8 cellular contexts compared by ENCODE assay signal in the genomic region with DNA sequence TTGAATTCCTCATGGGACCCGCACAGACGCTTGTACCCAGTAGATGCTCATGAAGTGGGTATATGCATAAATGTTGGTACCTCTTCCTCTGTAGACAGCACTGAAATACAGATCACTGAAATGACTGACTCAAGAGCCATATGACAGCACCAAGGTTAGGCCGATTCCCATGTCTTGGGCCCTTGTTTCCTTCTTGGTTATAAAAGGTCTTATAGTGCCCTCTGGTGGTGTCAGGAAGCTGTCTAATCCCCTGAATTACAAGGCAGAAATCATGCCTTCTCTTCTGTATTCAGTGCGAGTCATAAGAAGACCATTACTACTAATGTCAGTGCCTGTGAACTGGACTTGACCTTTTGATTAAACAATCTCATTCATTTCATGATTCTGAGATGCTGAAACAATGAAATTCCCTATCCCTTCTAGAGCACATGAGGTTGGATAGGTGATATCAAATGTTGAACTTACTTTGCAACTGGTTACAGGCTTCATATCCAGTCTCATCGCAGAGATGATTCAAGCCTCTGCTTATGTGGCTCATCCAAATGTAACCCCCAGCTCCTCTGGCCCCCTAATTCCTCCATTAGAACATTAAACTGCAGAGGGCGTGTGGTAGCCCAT. TPM values are rescaled to one million over a fixed set of nuclear protein-coding genes. Genes with fewer than 3 reads are reported as not detected.
DNase-seq lines count a peak whose midpoint lies in the region; ATAC-seq and TF ChIP-seq lines count a peak whose summit lies in the region.

No MANE protein-coding gene starts in this region.

- DNase-seq in Right ventricle myocardium inferior (ENCODE audit: missing footprints) (no peak), cardiac septum (ENCODE audit: low spot score) (no peak), HL-60 (ENCODE audit: low read depth in 1 of 2, low spot score in 1 of 2) (peak in 1 of 2 experiments; percentile 60), NCI-H82 (lab: John Stamatoyannopoulos, UW) (peak; percentile 96), fibroblast of lung (ENCODE audit: low read depth in 2 of 2) (peak; percentile 72 to 90), nephron progenitor cell (peak; percentile 55), vagina (ENCODE audit: extremely low spot score in 2 of 2) (no peak)
- DNase-seq in activated CD8-positive, alpha-beta memory T cell treated with anti-CD3 and anti-CD28 coated beads, Interleukin-2, amount 50 U/mL, for 24 hours (ENCODE audit: extremely low read depth), result peak; percentile 30

- H3K4me1 ChIP-seq in fibroblast of lung (ENCODE audit: control insufficient read depth, extremely low read depth, insufficient read depth, low read length), result peaks cover 3% of the 10 kb centered on the region
- H3K4me1 ChIP-seq in vagina, result peaks cover 23% of the 10 kb centered on the region

- no peaks in the 10 kb centered on the region for H4K20me1 ChIP-seq in fibroblast of lung (ENCODE audit: control insufficient read depth, extremely low read depth, insufficient read depth, low read length)

- no peak overlapping the region for H2AFZ ChIP-seq in fibroblast of lung (ENCODE audit: low read length)

- no peaks in the 10 kb centered on the region for H3K36me3 ChIP-seq in fibroblast of lung (ENCODE audit: control insufficient read depth, insufficient read depth, low read length)
- H3K36me3 ChIP-seq in vagina, result no peaks in the 10 kb centered on the region

- H3K9me3 Mint-ChIP-seq in nephron progenitor cell, result no peaks in the 10 kb centered on the region

- TF ChIP-seq CTCF in HL-60 (IDR thresholded peaks at IDR 0.05; ENCODE audit: insufficient read depth, low read length) (peak; percentile 50), fibroblast of lung (conservative IDR thresholded peaks at IDR 0.05 in 1 of 2, IDR thresholded peaks at IDR 0.05 in 1 of 2; ENCODE audit: low read depth in 1 of 2, low read length in 2 of 2) (peak; percentile 71 to 72), nephron progenitor cell (IDR thresholded peaks at IDR 0.05) (peak; percentile 73), vagina (IDR thresholded peaks at IDR 0.05) (peak; percentile 73 to 88 (median 77))

- no peaks in the 10 kb centered on the region for H3K79me2 ChIP-seq in fibroblast of lung (ENCODE audit: control insufficient read depth, insufficient read depth, low read length)

- no peak overlapping the region for H3K27ac Mint-ChIP-seq in nephron progenitor cell

- peak; percentile 74 for ATAC-seq in Right ventricle myocardium inferior

- H3K27me3 Mint-ChIP-seq in nephron progenitor cell (ENCODE audit: low read depth, poor library complexity), result no peaks in the 10 kb centered on the region

- H3K36me3 Mint-ChIP-seq in nephron progenitor cell (ENCODE audit: low read depth), result no peaks in the 10 kb centered on the region

- H3K27ac ChIP-seq in HL-60 (replicated peaks), result no peak overlapping the region
- H3K27ac ChIP-seq in fibroblast of lung (ENCODE audit: insufficient read depth, low read length), result no peak overlapping the region
- peak overlapping the region; percentile 54 for H3K27ac ChIP-seq in vagina

- no peak overlapping the region for H3K4me3 Mint-ChIP-seq in nephron progenitor cell

- intact Hi-C loops in Right ventricle myocardium inferior (cut with DNase I), result loop anchor here (1.0 to 2.0 kb wide), 3 partner anchors 167 to 297 kb away; no protein-coding TSS in a partner anchor
- intact Hi-C loops in cardiac septum (cut with DNase I), result loop anchor here (2.0 to 5.0 kb wide), 2 partner anchors 199 to 298 kb away; no protein-coding TSS in a partner anchor
- intact Hi-C loops in vagina (cut with DNase I), result loop anchor here (5.0 to 10.0 kb wide), 2 partner anchors 198 to 305 kb away; no protein-coding TSS in a partner anchor

- no peak overlapping the region for H3K9ac ChIP-seq in fibroblast of lung (ENCODE audit: insufficient read depth, low read length)

- H3K4me1 Mint-ChIP-seq in nephron progenitor cell, result peaks cover 20% of the 10 kb centered on the region

- H3K4me3 ChIP-seq in HL-60 (replicated peaks; ENCODE audit: insufficient read depth, low read length) (no peak overlapping the region), fibroblast of lung (replicated peaks in 1 of 4; ENCODE audit: control extremely low read depth in 1 of 4, insufficient read depth in 1 of 4, low read depth in 3 of 4, low read length in 4 of 4) (no peak overlapping the region), vagina (no peak overlapping the region)

- no peak for TF ChIP-seq POLR2A in vagina (IDR thresholded peaks at IDR 0.05)

- H3K9me3 ChIP-seq in fibroblast of lung (ENCODE audit: control insufficient read depth, insufficient read depth, low read depth, low read length), result no peaks in the 10 kb centered on the region
- H3K9me3 ChIP-seq in vagina, result no peaks in the 10 kb centered on the region

- H3K4me2 ChIP-seq in fibroblast of lung (ENCODE audit: extremely low read depth, insufficient read depth, low read length), result no peak overlapping the region

- H3K27me3 ChIP-seq in HL-60 (ENCODE audit: insufficient read depth, poor library complexity, severe bottlenecking) (no peaks in the 10 kb centered on the region), fibroblast of lung (ENCODE audit: control insufficient read depth, insufficient read depth, low read length) (no peaks in the 10 kb centered on the region), vagina (no peaks in the 10 kb centered on the region)

RNA-seq across cellular contexts. Expression of a gene that starts 59.7 kb away (rescaled TPM):
- total RNA-seq in Right ventricle myocardium inferior, result 9.9 TPM
- 8.0 TPM for total RNA-seq in cardiac septum
- total RNA-seq in fibroblast of lung, result 11.6 and 12.8 TPM in 2 replicates
- polyA plus RNA-seq in fibroblast of lung, result 10.1 and 24.6 TPM in 2 replicates
- polyA plus RNA-seq in fibroblast of lung (2012), result 4.7 and 11.8 TPM in 2 replicates
- 7.5 and 13.5 TPM in 2 replicates for polyA minus RNA-seq in fibroblast of lung (ENCODE audit: low replicate concordance)
- total RNA-seq in vagina, result 20.1 TPM

Comparison
In these comparisons a context has a peak if more than half of its experiments do, and no peak if none do; other contexts are left out.
1. DNase-seq: peak in NCI-H82 (single experiment), activated CD8-positive, alpha-beta memory T cell treated with anti-CD3 and anti-CD28 coated beads, Interleukin-2, amount 50 U/mL, for 24 hours (single experiment), fibroblast of lung (2 of 2) and nephron progenitor cell (single experiment); none in Right ventricle myocardium inferior (single experiment), cardiac septum (single experiment) and vagina (0 of 2).
2. Peak in every context shown above with its lines, with median percentiles within 50 percentile points of each other: CTCF ChIP-seq.